In genomic region chr11:59551651-59552521, GRCh38 we compare ENCODE assay signal across 8 cellular contexts. TPM values are rescaled to one million over a fixed set of nuclear protein-coding genes. Genes with fewer than 3 reads are reported as not detected.
DNase-seq lines count a peak whose midpoint lies in the region; ATAC-seq and TF ChIP-seq lines count a peak whose summit lies in the region.

No MANE protein-coding gene starts in this region.

- no peak for TF ChIP-seq POLR2A in HCT116 (IDR thresholded peaks at IDR 0.05; ENCODE audit: borderline replicate concordance, extremely low read depth, insufficient read depth, insufficient read length)
- no peak for TF ChIP-seq POLR2A in transverse colon (IDR thresholded peaks at IDR 0.05)

- no peaks in the 10 kb centered on the region for H3K9me3 Mint-ChIP-seq in memory B cell

- POLR2A ChIA-PET in HCT116 (lab: Charles Lee) = no interaction called here

- H3K36me3 ChIP-seq in HCT116 (ENCODE audit: control insufficient read depth in 1 of 2, insufficient read depth in 2 of 2, low read length in 2 of 2) = no peaks in the 10 kb centered on the region
- H3K36me3 ChIP-seq in transverse colon = no peaks in the 10 kb centered on the region

- H3K79me2 ChIP-seq in HCT116 (ENCODE audit: insufficient read depth, low read length) = no peaks in the 10 kb centered on the region

- H3K4me3 Mint-ChIP-seq in memory B cell = peak overlapping the region; percentile 37

- H3K9me3 ChIP-seq in HCT116 (ENCODE audit: control insufficient read depth in 1 of 2, insufficient read depth in 1 of 2, low read depth in 1 of 2, low read length in 2 of 2) = no peaks in the 10 kb centered on the region
- H3K9me3 ChIP-seq in transverse colon = no peaks in the 10 kb centered on the region

- H3K9me2 ChIP-seq in HCT116 (ENCODE audit: insufficient read depth) = no peaks in the 10 kb centered on the region

- H3K27me3 ChIP-seq in HCT116 (ENCODE audit: insufficient read depth, low read length) = no peaks in the 10 kb centered on the region
- no peaks in the 10 kb centered on the region for H3K27me3 ChIP-seq in transverse colon

- intact Hi-C loops in HCT116 (cut with micrococcal nuclease) (loop anchor here (1.0 to 10.0 kb wide), 4 partner anchors 8 to 1887 kb away; partner anchors contain the start of genes STX3 and ZDHHC5), transverse colon (cut with DNase I; ENCODE audit: low total_unique reads) (loop anchor here (2.0 kb wide), 1 partner anchor 63 kb away; the partner anchor contains the start of gene OSBP)

- H3K27ac ChIP-seq in HCT116 (ENCODE audit: low read depth, low read length) (peak overlapping the region; percentile 74; the same call in 1 of the 2 replicates), coronary artery (peak overlapping the region; percentile 46 to 68), transverse colon (peak overlapping the region; percentile 86 to 91 (median 90))

- H3K9ac ChIP-seq in HCT116 (ENCODE audit: low read length) = peak overlapping the region; percentile 41

- ATAC-seq in HCT116 = no peak
- no peak for ATAC-seq in memory B cell (ENCODE audit: low read depth)

- no TSS peak for BruUV-seq in HCT116 (replicated peaks; lab: Mats Ljungman, UMichigan)

- in situ Hi-C loops in transverse colon (cut with MboI; ENCODE audit: low pct_ligation_motif_present in 1 of 4, low pct_unique_long_range_greater_than_20kb in 1 of 4, low sequenced_read_pairs in 3 of 4) = no loop called here

- no peaks in the 10 kb centered on the region for H3K36me3 Mint-ChIP-seq in memory B cell

- H3K4me1 Mint-ChIP-seq in memory B cell = peaks cover 21% of the 10 kb centered on the region

- peak overlapping the region; percentile 20 for H3K27ac Mint-ChIP-seq in memory B cell

- H3K4me3 ChIP-seq in AG09309 (ENCODE audit: control insufficient read depth, low read depth, low read length) = peak overlapping the region; percentile 48
- H3K4me3 ChIP-seq in HCT116 (replicated peaks in 1 of 2; ENCODE audit: low read depth in 1 of 2, low read length in 2 of 2) = peak overlapping the region; percentile 34 to 40; a peak in 3 of 4 replicates
- H3K4me3 ChIP-seq in coronary artery = peak overlapping the region; percentile 71
- H3K4me3 ChIP-seq in transverse colon = peak overlapping the region; percentile 4 to 68 (median 44)

- H3K4me1 ChIP-seq in HCT116 (ENCODE audit: control insufficient read depth in 1 of 2, insufficient read depth in 2 of 2, low read length in 2 of 2) = peaks cover 42 to 66% of the 10 kb centered on the region in 2 experiments
- H3K4me1 ChIP-seq in transverse colon = peaks cover 0 to 17% (median 10%) of the 10 kb centered on the region in 4 donors

- 40 to 43% methylated on average over 25 to 30 of the region's 30 CpGs for WGBS in transverse colon (ENCODE audit: low coverage in 1 of 2), 2 donors

- TF ChIP-seq CTCF in AG09309 (IDR thresholded peaks at IDR 0.05; ENCODE audit: control insufficient read depth, insufficient read depth, low read depth, low read length, missing control alignments) (no peak), HCT116 (IDR thresholded peaks at IDR 0.05 in 2 of 3, conservative IDR thresholded peaks at IDR 0.05 in 1 of 3; ENCODE audit: borderline replicate concordance in 1 of 3, insufficient read depth in 1 of 3, low read depth in 2 of 3, low read length in 2 of 3) (no peak), coronary artery (IDR thresholded peaks at IDR 0.05) (no peak), transverse colon (IDR thresholded peaks at IDR 0.05) (no peak)

- H3K4me2 ChIP-seq in HCT116 (ENCODE audit: low read length) = peak overlapping the region; percentile 59

- RAD21 ChIA-PET in HCT116 (lab: Charles Lee; ENCODE audit: low non-redundant PET in 1 of 2, low total read pairs in 2 of 2, uncharacterized antibody in 2 of 2, unreplicated experiment in 2 of 2) = no interaction called here

- H3K27me3 Mint-ChIP-seq in memory B cell = peaks cover 4% of the 10 kb centered on the region

- CTCF ChIA-PET in HCT116 (lab: Charles Lee) = no interaction called here

- DNase-seq in AG09309 (ENCODE audit: low read depth) = no peak
- peak; percentile 55 for DNase-seq in HCT116 (ENCODE audit: low read depth, low spot score)
- peak; percentile 67 for DNase-seq in RPMI8226
- DNase-seq in coronary artery (ENCODE audit: low spot score) = no peak
- no peak for DNase-seq in memory B cell (ENCODE audit: low spot score in 2 of 2)
- DNase-seq in transverse colon = no peak
- DNase-seq in ureter (ENCODE audit: low spot score) = no peak
- no peak for DNase-seq in activated effector memory CD4-positive, alpha-beta T cell treated with Interleukin-2 at 50 U/mL for 16 hours

- no peaks in the 10 kb centered on the region for H4K20me1 ChIP-seq in HCT116 (ENCODE audit: insufficient read depth)

- TF ChIP-seq EP300 in transverse colon (IDR thresholded peaks at IDR 0.05; ENCODE audit: low read depth) = no peak

- no peak overlapping the region for H2AFZ ChIP-seq in HCT116 (ENCODE audit: low read depth, low read length, poor library complexity, severe bottlenecking)

- TF ChIP-seq RAD21 in HCT116 (IDR thresholded peaks at IDR 0.05; ENCODE audit: low read depth) = no peak

TF ChIP-seq in HCT116, 20 proteins besides CTCF, POLR2A, EP300 and RAD21:
- TF ChIP-seq, protein P1, sequence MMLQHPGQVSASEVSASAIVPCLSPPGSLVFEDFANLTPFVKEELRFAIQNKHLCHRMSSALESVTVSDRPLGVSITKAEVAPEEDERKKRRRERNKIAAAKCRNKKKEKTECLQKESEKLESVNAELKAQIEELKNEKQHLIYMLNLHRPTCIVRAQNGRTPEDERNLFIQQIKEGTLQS (IDR thresholded peaks at IDR 0.05) = peak; percentile 76
- TF ChIP-seq EGR1 (IDR thresholded peaks at IDR 0.05; ENCODE audit: low read depth) (0 out of 2 replicates have a peak, but pooled peaks have one; percentile 9), EZH2 (IDR thresholded peaks at IDR 0.05) (no peak), FOSL1 (IDR thresholded peaks at IDR 0.05; ENCODE audit: low read depth) (0 out of 2 replicates have a peak, but pooled peaks have one; percentile 11)
- TF ChIP-seq, protein P2, sequence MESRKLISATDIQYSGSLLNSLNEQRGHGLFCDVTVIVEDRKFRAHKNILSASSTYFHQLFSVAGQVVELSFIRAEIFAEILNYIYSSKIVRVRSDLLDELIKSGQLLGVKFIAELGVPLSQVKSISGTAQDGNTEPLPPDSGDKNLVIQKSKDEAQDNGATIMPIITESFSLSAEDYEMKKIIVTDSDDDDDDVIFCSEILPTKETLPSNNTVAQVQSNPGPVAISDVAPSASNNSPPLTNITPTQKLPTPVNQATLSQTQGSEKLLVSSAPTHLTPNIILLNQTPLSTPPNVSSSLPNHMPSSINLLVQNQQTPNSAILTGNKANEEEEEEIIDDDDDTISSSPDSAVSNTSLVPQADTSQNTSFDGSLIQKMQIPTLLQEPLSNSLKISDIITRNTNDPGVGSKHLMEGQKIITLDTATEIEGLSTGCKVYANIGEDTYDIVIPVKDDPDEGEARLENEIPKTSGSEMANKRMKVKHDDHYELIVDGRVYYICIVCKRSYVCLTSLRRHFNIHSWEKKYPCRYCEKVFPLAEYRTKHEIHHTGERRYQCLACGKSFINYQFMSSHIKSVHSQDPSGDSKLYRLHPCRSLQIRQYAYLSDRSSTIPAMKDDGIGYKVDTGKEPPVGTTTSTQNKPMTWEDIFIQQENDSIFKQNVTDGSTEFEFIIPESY (IDR thresholded peaks at IDR 0.05; ENCODE audit: extremely low read depth, insufficient replicate concordance, low read length) = no peak
TF ChIP-seq in HCT116: peak in this region for 3.

RNA-seq across cellular contexts. Expression of gene OR4D9, which starts 40.5 kb away (rescaled TPM):
- total RNA-seq in HCT116 (2021; ENCODE audit: unreplicated experiment) (not detected), transverse colon (not detected), ureter (not detected)
- polyA plus RNA-seq in HCT116 (2012) = not detected in 2 replicates

RNA-seq across cellular contexts. Expression of gene OR4D11, which starts 48.5 kb away (rescaled TPM):
- total RNA-seq in HCT116 (2021; ENCODE audit: unreplicated experiment) (not detected), transverse colon (not detected), ureter (not detected)
- polyA plus RNA-seq in HCT116 (2012) = not detected in 2 replicates

Comparison
In these comparisons a context has a peak if more than half of its experiments do, and no peak if none do; other contexts are left out.
1. DNase-seq: peak in HCT116 (single experiment) and RPMI8226 (single experiment); none in AG09309 (single experiment), coronary artery (single experiment), memory B cell (0 of 2), transverse colon (single experiment), ureter (single experiment) and activated effector memory CD4-positive, alpha-beta T cell treated with Interleukin-2 at 50 U/mL for 16 hours (single experiment).
2. Peak in every context shown above with its lines, with median percentiles within 50 percentile points of each other: H3K4me3 ChIP-seq and H3K27ac ChIP-seq.